In the genomic region with DNA sequence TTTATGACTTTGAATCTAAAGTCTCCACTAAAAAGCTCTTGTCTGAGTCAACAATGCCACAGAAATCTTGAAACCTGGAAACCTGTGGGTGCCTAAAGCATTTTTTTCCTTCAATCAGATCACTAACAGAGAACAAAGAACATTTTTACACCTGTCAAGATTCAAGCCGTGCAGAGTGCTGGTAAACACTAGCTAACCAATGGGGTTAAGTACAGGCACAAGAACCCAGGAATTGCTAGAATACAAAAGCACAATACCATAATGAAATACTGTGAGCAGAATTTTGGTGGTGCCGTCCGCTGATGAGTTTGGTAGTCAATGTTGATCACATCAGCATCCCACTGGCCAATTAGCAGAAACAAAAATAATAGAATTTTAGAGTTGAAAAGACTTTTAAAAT, we compare ENCODE assay signal across 17 cellular contexts.
"Had no signal": no experiment of that assay in that cellular context is flagged by ENCODE, and none has a peak within 500 bp of the region (broad histone marks: within the 10 kb centered on the region; RNA-seq: fewer than 3 reads in every experiment).

No MANE protein-coding gene starts in this region.

- H3K9me3 ChIP-seq: body of pancreas, gastroesophageal sphincter, neutrophil, tibial nerve had no signal

- H3K4me1 Mint-ChIP-seq: stimulated activated effector memory CD8-positive, alpha-beta T cell treated with anti-CD3 and anti-CD28 coated beads, Interleukin-12 subunit alpha, Interleukin-12 subunit beta, amount 100 ng/mL, for 72 hours had no signal

- H3K4me3 ChIP-seq: body of pancreas, gastroesophageal sphincter, hepatocyte, lung, skin epidermis, tibial nerve had no signal

- DNase-seq: amniotic stem cell; cerebellar nuclear complex; effector memory CD8-positive, alpha-beta T cell; kidney glomerular epithelial cell; naive thymus-derived CD4-positive, alpha-beta T cell; T-helper 1 cell had no signal

- H3K27me3 ChIP-seq: body of pancreas, gastroesophageal sphincter, hepatocyte, neutrophil, tibial nerve had no signal

- H3K36me3 ChIP-seq: neutrophil had no signal

- H3K36me3 Mint-ChIP-seq: stimulated activated effector memory CD8-positive, alpha-beta T cell treated with anti-CD3 and anti-CD28 coated beads, Interleukin-12 subunit alpha, Interleukin-12 subunit beta, amount 100 ng/mL, for 72 hours had no signal

- H3K9me3 Mint-ChIP-seq: activated naive CD4-positive, alpha-beta T cell treated with anti-CD3 and anti-CD28 coated beads for 36 hours; dendritic cell treated with granulocyte-macrophage colony-stimulating factor and Interleukin-4, amounts not matched to agents 40 ng/mL and 50 ng/mL, for 4 days; effector memory CD8-positive, alpha-beta T cell; naive thymus-derived CD4-positive, alpha-beta T cell; stimulated activated effector memory CD8-positive, alpha-beta T cell treated with anti-CD3 and anti-CD28 coated beads, Interleukin-12 subunit alpha, Interleukin-12 subunit beta, amount 100 ng/mL, for 72 hours had no signal

- H3K27ac ChIP-seq: body of pancreas, hepatocyte, neutrophil, tibial nerve, VCaP had no signal

- ATAC-seq: effector memory CD8-positive, alpha-beta T cell; naive thymus-derived CD4-positive, alpha-beta T cell; stimulated activated effector memory CD8-positive, alpha-beta T cell treated with anti-CD3 and anti-CD28 coated beads, Interleukin-12 subunit alpha, Interleukin-12 subunit beta, amount 100 ng/mL, for 72 hours had no signal

- H3K27me3 Mint-ChIP-seq: dendritic cell treated with granulocyte-macrophage colony-stimulating factor and Interleukin-4, amounts not matched to agents 40 ng/mL and 50 ng/mL, for 4 days had no signal

- H3K4me3 Mint-ChIP-seq: activated naive CD4-positive, alpha-beta T cell treated with anti-CD3 and anti-CD28 coated beads for 36 hours; dendritic cell treated with granulocyte-macrophage colony-stimulating factor and Interleukin-4, amounts not matched to agents 40 ng/mL and 50 ng/mL, for 4 days; effector memory CD8-positive, alpha-beta T cell; stimulated activated effector memory CD8-positive, alpha-beta T cell treated with anti-CD3 and anti-CD28 coated beads, Interleukin-12 subunit alpha, Interleukin-12 subunit beta, amount 100 ng/mL, for 72 hours had no signal

- H3K27ac Mint-ChIP-seq: activated naive CD4-positive, alpha-beta T cell treated with anti-CD3 and anti-CD28 coated beads for 36 hours; dendritic cell treated with granulocyte-macrophage colony-stimulating factor and Interleukin-4, amounts not matched to agents 40 ng/mL and 50 ng/mL, for 4 days; effector memory CD8-positive, alpha-beta T cell; naive thymus-derived CD4-positive, alpha-beta T cell; stimulated activated effector memory CD8-positive, alpha-beta T cell treated with anti-CD3 and anti-CD28 coated beads, Interleukin-12 subunit alpha, Interleukin-12 subunit beta, amount 100 ng/mL, for 72 hours had no signal
